ENCODE assay signal across 8 cellular contexts in genomic region chr1:151061012-151061401, GRCh38. TPM values are rescaled to one million over a fixed set of nuclear protein-coding genes. Genes with fewer than 3 reads are reported as not detected.
DNase-seq lines count a peak whose midpoint lies in the region; ATAC-seq and TF ChIP-seq lines count a peak whose summit lies in the region.

No MANE protein-coding gene starts in this region.

- peaks cover 4% of the 10 kb centered on the region; the same call in 1 of the 2 replicates for H4K20me1 ChIP-seq in GM23248 (ENCODE audit: insufficient read depth)

- H3K4me1 Mint-ChIP-seq in T-helper 17 cell: peaks cover 40% of the 10 kb centered on the region

- peak overlapping the region; percentile 97 for H3K4me2 ChIP-seq in GM23248 (ENCODE audit: unreplicated experiment)

- POLR2A ChIA-PET in AG04449 (lab: Yijun Ruan, JAX): interaction anchor here (0.9 to 6.5 kb wide), 3 partner anchors 12 to 70 kb away, joined by 3 to 56 read pairs (median 4); partner anchors contain the start of genes C1orf56 and MINDY1

- in situ Hi-C loops in GM23248 (cut with MboI): no loop called here

- H3F3A ChIP-seq in GM23248 (ENCODE audit: insufficient read depth): peaks cover 16% of the 10 kb centered on the region

- WGBS in GM23248 (ENCODE audit: low coverage in 1 of 2, low lambda C conversion rate in 2 of 2, missing lambda C conversion rate in 2 of 2), 2 experiments: 95 to 100% methylated on average over 2 of the region's 2 CpGs

- DNase-seq in AG04449 (ENCODE audit: low read depth, low spot score) (no peak), GM23248 (no peak), T-helper 17 cell (no peak), NCI-H524 treated with DMSO at 0.1 percent for 48 hours (lab: John Stamatoyannopoulos, UW) (no peak), epidermal melanocyte (ENCODE audit: insufficient read length, low spot score) (no peak), AG08395 (ENCODE audit: low spot score) (no peak)
- DNase-seq in activated effector memory CD4-positive, alpha-beta T cell treated with anti-CD3 and anti-CD28 coated beads, Interleukin-2, amount 50 U/mL, for 16 hours: no peak

- H3K9me3 ChIP-seq in GM23248 (ENCODE audit: low read depth) (no peaks in the 10 kb centered on the region), T-helper 17 cell (ENCODE audit: control insufficient read depth, low read length, poor library complexity, severe bottlenecking) (no peaks in the 10 kb centered on the region), iPS-18a (ENCODE audit: control insufficient read depth, low read depth, low read length) (no peaks in the 10 kb centered on the region)

- peak overlapping the region; percentile 98 for H3K4me3 Mint-ChIP-seq in T-helper 17 cell

- H3K4me3 ChIP-seq in AG04449 (ENCODE audit: low read depth, low read length) (peak overlapping the region; percentile 94), GM23248 (peak overlapping the region; percentile 90), iPS-18a (ENCODE audit: low read length) (peak overlapping the region; percentile 83)

- peak overlapping the region; percentile 74 for H3K27ac ChIP-seq in GM23248
- H3K27ac ChIP-seq in iPS-18a (ENCODE audit: low read length): peak overlapping the region; percentile 81

- H2AFZ ChIP-seq in GM23248: peak overlapping the region; percentile 91

- peak overlapping the region; percentile 99 for H3K27ac Mint-ChIP-seq in T-helper 17 cell

- no peaks in the 10 kb centered on the region for H3K27me3 ChIP-seq in GM23248 (replicated peaks; ENCODE audit: insufficient read depth)
- H3K27me3 ChIP-seq in iPS-18a (ENCODE audit: control insufficient read depth, insufficient read depth, low read length): no peaks in the 10 kb centered on the region

- H3K9me2 ChIP-seq in GM23248 (ENCODE audit: insufficient read depth): no peaks in the 10 kb centered on the region

- H3K9ac ChIP-seq in GM23248 (peak overlapping the region; percentile 92), iPS-18a (ENCODE audit: low read length) (peak overlapping the region; percentile 88)

- peaks cover 22% of the 10 kb centered on the region for H3K36me3 Mint-ChIP-seq in T-helper 17 cell (ENCODE audit: low read depth)

- no peaks in the 10 kb centered on the region for H3K27me3 Mint-ChIP-seq in T-helper 17 cell

- CTCF ChIA-PET in AG04449 (lab: Yijun Ruan, JAX): interaction anchor here (0.6 to 4.9 kb wide), 7 partner anchors 10 to 313 kb away, joined by 3 to 31 read pairs (median 7); partner anchors contain the start of genes C1orf56 and GABPB2

- TF ChIP-seq CTCF in AG04449 (IDR thresholded peaks at IDR 0.05; ENCODE audit: insufficient read depth, low read length, missing control alignments): no peak

- H3K79me2 ChIP-seq in GM23248 (ENCODE audit: insufficient read depth): peaks cover 91% of the 10 kb centered on the region

- ATAC-seq in T-helper 17 cell: no peak

- H3K36me3 ChIP-seq in GM23248 (ENCODE audit: low read depth): 0 out of 2 replicates have a peak, but pooled peaks cover under 1% of the 10 kb centered on the region
- H3K36me3 ChIP-seq in iPS-18a (ENCODE audit: control insufficient read depth, low read depth, low read length): peaks cover 6% of the 10 kb centered on the region

- H3K4me1 ChIP-seq in GM23248 (ENCODE audit: insufficient read depth) (peaks cover 41% of the 10 kb centered on the region), iPS-18a (ENCODE audit: control insufficient read depth, low read depth, low read length) (peaks cover 24% of the 10 kb centered on the region)

RNA-seq across cellular contexts. Expression of gene MLLT11, which starts 0.8 kb away (rescaled TPM):
- 1.9 and 3.7 TPM in 2 replicates for total RNA-seq in GM23248 (2014; rRNA removed; shearing (Covaris generic))
- polyA plus RNA-seq in GM23248 (2016; fragmentation: Nextera tagmentation; extraction: Ambion mirVana): 7.3 and 7.7 TPM in 2 replicates
- total RNA-seq in T-helper 17 cell: 1 to 10 TPM; 4.0 to 5.0 TPM

RNA-seq across cellular contexts. Expression of gene CDC42SE1, which starts 1.6 kb away (rescaled TPM):
- total RNA-seq in GM23248 (2014; rRNA removed; shearing (Covaris generic)): 52.2 and 63.2 TPM in 2 replicates
- polyA plus RNA-seq in GM23248 (2016; fragmentation: Nextera tagmentation; extraction: Ambion mirVana): 17.3 and 18.2 TPM in 2 replicates
- 100 to 1,000 TPM; 375 to 433 TPM for total RNA-seq in T-helper 17 cell

RNA-seq across cellular contexts. Expression of gene GABPB2, which starts 9.6 kb away (rescaled TPM):
- total RNA-seq in GM23248 (2014; rRNA removed; shearing (Covaris generic)): 14.7 and 14.9 TPM in 2 replicates
- polyA plus RNA-seq in GM23248 (2016; fragmentation: Nextera tagmentation; extraction: Ambion mirVana): 7.4 and 8.4 TPM in 2 replicates
- 10 to 100 TPM in 1 of 2 donors, 1 to 10 TPM in 1; 9.9 to 25.5 TPM for total RNA-seq in T-helper 17 cell

RNA-seq across cellular contexts. Expression of gene C1orf56, which starts 13.5 kb away (rescaled TPM):
- 1.0 and 2.8 TPM in 2 replicates for total RNA-seq in GM23248 (2014; rRNA removed; shearing (Covaris generic))
- 15.8 and 17.7 TPM in 2 replicates for polyA plus RNA-seq in GM23248 (2016; fragmentation: Nextera tagmentation; extraction: Ambion mirVana)
- under 1 TPM; 0.47 to 0.52 TPM for total RNA-seq in T-helper 17 cell

RNA-seq across cellular contexts. Expression of gene BNIPL, which starts 24.6 kb away (rescaled TPM):
- total RNA-seq in GM23248 (2014; rRNA removed; shearing (Covaris generic)): not detected in 2 replicates
- polyA plus RNA-seq in GM23248 (2016; fragmentation: Nextera tagmentation; extraction: Ambion mirVana): 0.09 TPM in 1 of 2 replicates, not detected in the other
- under 1 TPM; 0.42 to 0.57 TPM for total RNA-seq in T-helper 17 cell
